Comparison of ENCODE assay signal across 9 cellular contexts in the genomic region with DNA sequence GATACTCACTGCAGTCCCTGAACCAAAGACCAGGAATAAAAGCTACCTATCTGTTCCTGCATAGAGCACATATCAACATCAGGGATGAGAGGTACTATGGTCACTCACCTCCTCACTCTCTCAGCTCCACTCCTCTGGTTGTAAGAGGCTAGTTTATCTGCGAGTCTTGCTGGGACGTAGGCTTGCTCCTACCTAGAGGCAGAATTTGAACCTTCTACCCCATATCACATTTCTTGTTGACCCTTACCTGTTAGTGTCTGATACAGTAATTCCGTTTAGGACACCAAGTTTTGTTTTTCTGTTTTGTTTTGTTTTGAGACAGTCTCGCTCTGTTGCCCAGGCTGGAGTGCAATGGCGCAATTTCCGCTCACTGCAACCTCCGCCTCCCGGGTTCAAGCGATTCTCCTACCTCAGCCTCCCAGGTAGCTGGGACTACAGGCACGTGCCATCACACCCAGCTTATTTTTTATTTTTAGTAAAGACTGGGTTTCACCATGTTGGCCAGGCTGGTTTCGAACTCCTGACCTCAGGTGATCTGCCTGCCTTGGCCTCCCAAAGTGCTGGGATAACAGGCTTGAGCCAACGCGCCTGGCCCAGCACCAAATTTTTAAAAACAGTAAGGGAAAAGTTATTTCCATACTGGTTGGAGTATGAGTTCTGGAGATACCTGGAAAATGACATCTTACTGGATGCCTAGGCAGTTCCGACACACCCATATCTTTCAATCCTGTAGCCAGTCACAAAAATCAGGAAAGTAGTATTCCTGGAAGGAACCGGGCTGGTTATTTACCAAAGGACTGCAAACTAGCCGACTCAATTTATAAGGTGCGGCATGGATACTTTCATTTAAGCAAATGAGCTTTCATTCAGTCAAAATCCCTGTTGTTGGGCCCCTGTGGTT. TPM values are rescaled to one million over a fixed set of nuclear protein-coding genes. Genes with fewer than 3 reads are reported as not detected.
DNase-seq lines count a peak whose midpoint lies in the region; ATAC-seq and TF ChIP-seq lines count a peak whose summit lies in the region.
"Had no signal": no experiment of that assay in that cellular context is flagged by ENCODE, and none has a peak within 500 bp of the region (broad histone marks: within the 10 kb centered on the region; RNA-seq: fewer than 3 reads in every experiment).

No MANE protein-coding gene starts in this region.

- H3K27me3 ChIP-seq in aorta (ENCODE audit: control insufficient read depth in 1 of 2, insufficient read depth in 2 of 2, low read length in 1 of 2) = no peaks in the 10 kb centered on the region

- peak overlapping the region; percentile 98 for H3K27ac Mint-ChIP-seq in stimulated activated naive CD8-positive, alpha-beta T cell treated with anti-CD3 and anti-CD28 coated beads, Interleukin-15, Interleukin-2, amounts not matched to agents 100 ng/mL and 50 ng/mL, for 24 hours

- H3K36me3 ChIP-seq in mucosa of descending colon (ENCODE audit: low read depth) (no peaks in the 10 kb centered on the region), aorta (ENCODE audit: control insufficient read depth in 1 of 2, insufficient read depth in 2 of 2, low read length in 1 of 2) (no peaks in the 10 kb centered on the region)

- ATAC-seq in stimulated activated naive CD8-positive, alpha-beta T cell treated with anti-CD3 and anti-CD28 coated beads, Interleukin-15, Interleukin-2, amounts not matched to agents 100 U/mL and 50 U/mL, for 24 hours = no peak
- ATAC-seq in mucosa of descending colon = peak; percentile 45
- peak; percentile 12 for ATAC-seq in aorta (ENCODE audit: low FRiP score)
- no peak for ATAC-seq in GM18519 (IDR thresholded peaks at IDR 0.05; ENCODE audit: low FRiP score, unreplicated experiment)

- no peaks in the 10 kb centered on the region for H3K9me3 Mint-ChIP-seq in stimulated activated naive CD8-positive, alpha-beta T cell treated with anti-CD3 and anti-CD28 coated beads, Interleukin-15, Interleukin-2, amounts not matched to agents 100 ng/mL and 50 ng/mL, for 24 hours

- H3K36me3 Mint-ChIP-seq in stimulated activated naive CD8-positive, alpha-beta T cell treated with anti-CD3 and anti-CD28 coated beads, Interleukin-15, Interleukin-2, amounts not matched to agents 100 ng/mL and 50 ng/mL, for 24 hours (ENCODE audit: low read depth) = no peaks in the 10 kb centered on the region

- intact Hi-C loops in mucosa of descending colon (cut with DNase I, micrococcal nuclease) (no loop called here), aorta (cut with DNase I) (no loop called here)

- H3K4me3 ChIP-seq in mucosa of descending colon (peak overlapping the region; percentile 43), aorta (ENCODE audit: low read length in 2 of 2) (peak overlapping the region; percentile 79 to 92)

- H3K9me3 ChIP-seq in mucosa of descending colon (no peaks in the 10 kb centered on the region), aorta (ENCODE audit: control insufficient read depth, low read length) (no peaks in the 10 kb centered on the region)

- WGBS in aorta, 2 donors = 70 to 72% methylated on average over 17 of the region's 17 CpGs

- H3K27me3 Mint-ChIP-seq in stimulated activated naive CD8-positive, alpha-beta T cell treated with anti-CD3 and anti-CD28 coated beads, Interleukin-15, Interleukin-2, amounts not matched to agents 100 ng/mL and 50 ng/mL, for 24 hours = no peaks in the 10 kb centered on the region

- H3K4me1 Mint-ChIP-seq in stimulated activated naive CD8-positive, alpha-beta T cell treated with anti-CD3 and anti-CD28 coated beads, Interleukin-15, Interleukin-2, amounts not matched to agents 100 ng/mL and 50 ng/mL, for 24 hours (ENCODE audit: low read depth) = peaks cover 62% of the 10 kb centered on the region

- peak overlapping the region; percentile 88 for H3K4me3 Mint-ChIP-seq in stimulated activated naive CD8-positive, alpha-beta T cell treated with anti-CD3 and anti-CD28 coated beads, Interleukin-15, Interleukin-2, amounts not matched to agents 100 ng/mL and 50 ng/mL, for 24 hours

- H3K27ac ChIP-seq in aorta (ENCODE audit: low read depth in 1 of 2, low read length in 2 of 2) = no peak overlapping the region

- H3K4me1 ChIP-seq in mucosa of descending colon (ENCODE audit: low read depth) (peaks cover 26% of the 10 kb centered on the region), aorta (ENCODE audit: control insufficient read depth in 1 of 2, insufficient read depth in 2 of 2, low read length in 2 of 2) (no peaks in the 10 kb centered on the region)

- no peak for TF ChIP-seq CTCF in mucosa of descending colon (IDR thresholded peaks at IDR 0.05)

- DNase-seq in stimulated activated naive CD8-positive, alpha-beta T cell treated with anti-CD3 and anti-CD28 coated beads, Interleukin-15, Interleukin-2, amounts not matched to agents 100 U/mL and 50 U/mL, for 24 hours = no peak
- DNase-seq in central memory CD4-positive, alpha-beta T cell = peak; percentile 1
- DNase-seq in mucosa of descending colon (peak in 1 of 3 donors; percentile 11), aorta (no peak), EL (no peak), GDM1 (lab: John Stamatoyannopoulos, UW) (no peak)
- DNase-seq: NCI-H1105 had no signal

RNA-seq across cellular contexts. Expression of gene EPSTI1, which starts 0.8 kb away (rescaled TPM):
- 10 to 100 TPM; 12.1 to 26.9 (median 19.1) TPM for total RNA-seq in mucosa of descending colon
- total RNA-seq in aorta = 10 to 100 TPM; 12.1 to 13.6 TPM
- polyA plus RNA-seq in aorta = 1 to 10 TPM; 2.7 to 3.6 TPM

RNA-seq across cellular contexts. Expression of gene DNAJC15, which starts 32.1 kb away (rescaled TPM):
- total RNA-seq in mucosa of descending colon = 10 to 100 TPM; 15.9 to 29.7 (median 27.2) TPM
- 10 to 100 TPM in 1 of 2 donors, 1 to 10 TPM in 1; 7.4 to 13.6 TPM for total RNA-seq in aorta
- polyA plus RNA-seq in aorta = 10 to 100 TPM; 10.6 to 19.4 TPM

Comparison
In these comparisons a context has a peak if more than half of its experiments do, and no peak if none do; other contexts are left out.
1. ATAC-seq: peak in mucosa of descending colon (single experiment) and aorta (single experiment); none in stimulated activated naive CD8-positive, alpha-beta T cell treated with anti-CD3 and anti-CD28 coated beads, Interleukin-15, Interleukin-2, amounts not matched to agents 100 U/mL and 50 U/mL, for 24 hours (single experiment) and GM18519 (single experiment).